In genomic region chr12:55926738-55927587, GRCh38 we compare ENCODE assay signal across 1 cellular context.
A peak's percentile ranks its signal among the peaks of the same experiment; 100 is the strongest.
TF ChIP-seq lines count a peak whose summit lies in the region.

No MANE protein-coding gene starts in this region.

TF ChIP-seq in GM12878, 131 proteins besides CTCF, POLR2A, EP300 and RAD21 (continued from another document):
- no peak for TF ChIP-seq JUND (IDR thresholded peaks at IDR 0.05; ENCODE audit: low read depth, low read length)
- 0 out of 2 replicates have a peak, but pooled peaks have one; percentile 11 for TF ChIP-seq CREM (IDR thresholded peaks at IDR 0.05; ENCODE audit: low read depth)
- TF ChIP-seq POLR2AphosphoS2 (IDR thresholded peaks at IDR 0.05; ENCODE audit: low read depth, low read length) = peak; percentile 37; the same call in 1 of the 2 replicates
- no peak for TF ChIP-seq ZNF622 (IDR thresholded peaks at IDR 0.05)
- peak; percentile 65; the same call in 1 of the 2 replicates for TF ChIP-seq CHD2 (IDR thresholded peaks at IDR 0.05; ENCODE audit: borderline replicate concordance, low read depth, low read length)
- TF ChIP-seq IRF4 (IDR thresholded peaks at IDR 0.05; ENCODE audit: low read depth, low read length) = 0 out of 2 replicates have a peak, but pooled peaks have one; percentile 21
- no peak for TF ChIP-seq ZZZ3 (IDR thresholded peaks at IDR 0.05; ENCODE audit: control insufficient read depth, insufficient read length, low read depth)
- no peak; the same call in 1 of the 2 replicates for TF ChIP-seq HCFC1 (IDR thresholded peaks at IDR 0.05; ENCODE audit: low read length)
- TF ChIP-seq ASH2L (IDR thresholded peaks at IDR 0.05; ENCODE audit: borderline replicate concordance, low read depth) = no peak; the same call in 1 of the 2 replicates
- TF ChIP-seq CHD1 (IDR thresholded peaks at IDR 0.05; ENCODE audit: low read depth, low read length) = 0 out of 2 replicates have a peak, but pooled peaks have one; percentile 24
- TF ChIP-seq CREB1 (IDR thresholded peaks at IDR 0.05; ENCODE audit: low read depth) = peak; percentile 48
- 0 out of 3 replicates have a peak, but pooled peaks have one; percentile 29 for TF ChIP-seq POU2F2 (IDR thresholded peaks at IDR 0.05; ENCODE audit: borderline replicate concordance, low read depth, low read length)
- no peak for TF ChIP-seq RCOR1 (conservative IDR thresholded peaks at IDR 0.05; ENCODE audit: low read depth, low read length)
- peak; percentile 92 for TF ChIP-seq ELK1 (IDR thresholded peaks at IDR 0.05; ENCODE audit: low read depth, low read length)
- TF ChIP-seq ZBTB40 (IDR thresholded peaks at IDR 0.05; ENCODE audit: borderline replicate concordance) = peak; percentile 93
- TF ChIP-seq TCF3 (IDR thresholded peaks at IDR 0.05; ENCODE audit: borderline replicate concordance, insufficient read depth, low read depth, low read length) = no peak
- peak; percentile 24 for TF ChIP-seq E2F8 (IDR thresholded peaks at IDR 0.05; ENCODE audit: low read depth, partially characterized antibody)
- TF ChIP-seq BCL11A (IDR thresholded peaks at IDR 0.05; ENCODE audit: low read depth, low read length) = no peak
- TF ChIP-seq BRCA1 (IDR thresholded peaks at IDR 0.05; ENCODE audit: low read depth, low read length) = no peak
- no peak for TF ChIP-seq SUZ12 (IDR thresholded peaks at IDR 0.05; ENCODE audit: unreplicated experiment)
- TF ChIP-seq SKIL (IDR thresholded peaks at IDR 0.05; ENCODE audit: low read depth, poor library complexity, severe bottlenecking) = no peak
- peak; percentile 52; the same call in 1 of the 2 replicates for TF ChIP-seq BACH1 (IDR thresholded peaks at IDR 0.05; ENCODE audit: borderline replicate concordance)
- TF ChIP-seq EGR1 (IDR thresholded peaks at IDR 0.05; ENCODE audit: borderline replicate concordance in 1 of 2, low read depth in 2 of 2, low read length in 2 of 2) = peak in 1 of 2 experiments; percentile 10; a peak in 1 of 3 replicates
- peak; percentile 68; the same call in 1 of the 2 replicates for TF ChIP-seq FOXM1 (IDR thresholded peaks at IDR 0.05; ENCODE audit: low read depth, low read length)
- no peak for TF ChIP-seq KAT2A (conservative IDR thresholded peaks at IDR 0.05; ENCODE audit: control insufficient read depth, low read depth, low read length)
- no peak for TF ChIP-seq ATF3 (IDR thresholded peaks at IDR 0.05; ENCODE audit: borderline replicate concordance, extremely low read depth, low read depth, low read length)
- no peak for TF ChIP-seq IRF5 (IDR thresholded peaks at IDR 0.05; ENCODE audit: borderline replicate concordance)
- no peak for TF ChIP-seq RFX5 (IDR thresholded peaks at IDR 0.05; ENCODE audit: low read depth, low read length)
- TF ChIP-seq NFYA (IDR thresholded peaks at IDR 0.05; ENCODE audit: borderline replicate concordance, low read depth, low read length) = no peak
- peak; percentile 76; the same call in 1 of the 2 replicates for TF ChIP-seq RB1 (IDR thresholded peaks at IDR 0.05; ENCODE audit: borderline replicate concordance)
- 0 out of 2 replicates have a peak, but pooled peaks have one; percentile 52 for TF ChIP-seq ZNF592 (IDR thresholded peaks at IDR 0.05)
- peak; percentile 73 for TF ChIP-seq MEF2B (IDR thresholded peaks at IDR 0.05; ENCODE audit: partially characterized antibody, poor library complexity, severe bottlenecking)
- TF ChIP-seq SRF (IDR thresholded peaks at IDR 0.05; ENCODE audit: low read depth in 2 of 2, low read length in 2 of 2) = no peak
- TF ChIP-seq YY1 (IDR thresholded peaks at IDR 0.05; ENCODE audit: low read depth, low read length) = peak; percentile 98
- TF ChIP-seq MAX (IDR thresholded peaks at IDR 0.05; ENCODE audit: low read depth, low read length) = no peak
- TF ChIP-seq PAX5 (IDR thresholded peaks at IDR 0.05; ENCODE audit: borderline replicate concordance, low read depth, low read length) = 0 out of 2 replicates have a peak, but pooled peaks have one; percentile 19
- no peak for TF ChIP-seq SREBF2 (IDR thresholded peaks at IDR 0.05; ENCODE audit: low read length)
- TF ChIP-seq POLR2AphosphoS5 (IDR thresholded peaks at IDR 0.05; ENCODE audit: low read length) = peak; percentile 60
- TF ChIP-seq EED (IDR thresholded peaks at IDR 0.05; ENCODE audit: low read depth) = no peak
- TF ChIP-seq NKRF (conservative IDR thresholded peaks at IDR 0.05) = no peak; the same call in 1 of the 2 replicates
- TF ChIP-seq HDGF (IDR thresholded peaks at IDR 0.05) = no peak
- TF ChIP-seq SIX5 (IDR thresholded peaks at IDR 0.05; ENCODE audit: low read depth, low read length, severe bottlenecking) = peak; percentile 27
- TF ChIP-seq RUNX3 (IDR thresholded peaks at IDR 0.05; ENCODE audit: low read length) = peak; percentile 91
- TF ChIP-seq TBL1XR1 (IDR thresholded peaks at IDR 0.05; ENCODE audit: low read depth, low read length) = no peak
- no peak for TF ChIP-seq ZNF24 (IDR thresholded peaks at IDR 0.05)
